17 cellular contexts compared by ENCODE assay signal in the genomic region with DNA sequence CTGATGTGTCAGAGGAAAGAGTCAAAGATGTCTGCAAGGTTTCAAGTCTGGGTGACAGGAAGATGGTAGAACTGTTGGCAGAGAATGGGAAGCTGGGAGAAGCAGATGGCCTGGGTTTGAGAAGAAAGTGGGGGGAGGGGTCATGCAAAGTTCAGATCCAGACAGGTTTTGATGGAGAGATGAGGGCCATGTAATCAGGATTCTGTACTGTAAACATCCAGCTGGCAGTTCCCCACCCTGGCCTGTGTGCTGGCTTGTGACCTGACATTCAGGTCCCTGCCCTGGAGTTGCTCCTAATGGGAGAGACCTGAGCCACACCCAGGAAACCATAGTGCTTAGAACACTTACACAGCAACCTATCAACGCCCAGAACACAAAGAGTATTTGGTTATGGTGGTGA. TPM values are rescaled to one million over a fixed set of nuclear protein-coding genes. Genes with fewer than 3 reads are reported as not detected.
DNase-seq lines count a peak whose midpoint lies in the region; ATAC-seq, FAIRE-seq and TF ChIP-seq lines count a peak whose summit lies in the region.
"Had no signal": no experiment of that assay in that cellular context is flagged by ENCODE, and none has a peak within 500 bp of the region (broad histone marks: within the 10 kb centered on the region; RNA-seq: fewer than 3 reads in every experiment).

No MANE protein-coding gene starts in this region.

- peak overlapping the region; percentile 38 for H3K27ac Mint-ChIP-seq in stimulated activated naive CD8-positive, alpha-beta T cell treated with anti-CD3 and anti-CD28 coated beads, Interleukin-15, Interleukin-2, amounts not matched to agents 100 ng/mL and 50 ng/mL, for 24 hours
- H3K27ac Mint-ChIP-seq in activated T-helper 1 cell treated with anti-CD3 and anti-CD28 coated beads, Interleukin-12 subunit alpha, Interleukin-12 subunit beta, Interleukin-2, Interleukin-4 antibody, amounts not matched to agents 30 ng/mL and 10 ng/mL and 1 ng/mL, durations not matched to agents 14 hours and 24 hours and 36 hours = peak overlapping the region; percentile 25

- WGBS in right lobe of liver (ENCODE audit: insufficient coverage, low coverage, low lambda C conversion rate, missing lambda C conversion rate) = 25% methylated on average over 1 of the region's 1 CpG

- H3K9ac ChIP-seq in kidney (ENCODE audit: low read length in 2 of 2) = no peak overlapping the region
- H3K9ac ChIP-seq: GM23248 had no signal

- intact Hi-C loops in activated T-helper 1 cell treated with anti-CD3 and anti-CD28 coated beads, Interleukin-12 subunit alpha, Interleukin-12 subunit beta, Interleukin-2, Interleukin-4 antibody, amounts not matched to agents 30 ng/mL and 10 ng/mL and 1 ng/mL, durations not matched to agents 14 hours and 24 hours and 36 hours (cut with micrococcal nuclease) = no loop called here
- intact Hi-C loops in right lobe of liver (cut with DNase I) = loop anchor here in 1 of 2 donors (2.0 kb wide), 1 partner anchor 63 kb away; no protein-coding TSS in a partner anchor
- intact Hi-C loops in upper lobe of right lung (cut with DNase I) = no loop called here
- intact Hi-C loops in kidney (cut with DNase I) = no loop called here

- H3K27ac ChIP-seq in right lobe of liver (no peak overlapping the region), upper lobe of right lung (no peak overlapping the region), kidney (ENCODE audit: low read depth in 2 of 2, low read length in 2 of 2) (no peak overlapping the region)
- H3K27ac ChIP-seq: GM23248 had no signal

- H3K9me3 Mint-ChIP-seq in stimulated activated naive CD8-positive, alpha-beta T cell treated with anti-CD3 and anti-CD28 coated beads, Interleukin-15, Interleukin-2, amounts not matched to agents 100 ng/mL and 50 ng/mL, for 24 hours = no peaks in the 10 kb centered on the region
- H3K9me3 Mint-ChIP-seq in activated T-helper 1 cell treated with anti-CD3 and anti-CD28 coated beads, Interleukin-12 subunit alpha, Interleukin-12 subunit beta, Interleukin-2, Interleukin-4 antibody, amounts not matched to agents 30 ng/mL and 10 ng/mL and 1 ng/mL, durations not matched to agents 14 hours and 24 hours and 36 hours = no peaks in the 10 kb centered on the region

- H3K4me3 Mint-ChIP-seq in stimulated activated naive CD8-positive, alpha-beta T cell treated with anti-CD3 and anti-CD28 coated beads, Interleukin-15, Interleukin-2, amounts not matched to agents 100 ng/mL and 50 ng/mL, for 24 hours = no peak overlapping the region
- H3K4me3 Mint-ChIP-seq in activated T-helper 1 cell treated with anti-CD3 and anti-CD28 coated beads, Interleukin-12 subunit alpha, Interleukin-12 subunit beta, Interleukin-2, Interleukin-4 antibody, amounts not matched to agents 30 ng/mL and 10 ng/mL and 1 ng/mL, durations not matched to agents 14 hours and 24 hours and 36 hours = no peak overlapping the region

- no peak for TF ChIP-seq POLR2A in right lobe of liver (IDR thresholded peaks at IDR 0.05)

- TF ChIP-seq CTCF in right lobe of liver (IDR thresholded peaks at IDR 0.05) (no peak), upper lobe of right lung (IDR thresholded peaks at IDR 0.05) (no peak), kidney (IDR thresholded peaks at IDR 0.05; ENCODE audit: borderline replicate concordance, extremely low read depth, insufficient read depth) (no peak)

- DNase-seq in stimulated activated naive CD8-positive, alpha-beta T cell treated with anti-CD3 and anti-CD28 coated beads, Interleukin-15, Interleukin-2, amounts not matched to agents 100 U/mL and 50 U/mL, for 24 hours = no peak
- DNase-seq in activated T-helper 1 cell treated with anti-CD3 and anti-CD28 coated beads, Interleukin-12 subunit alpha, Interleukin-12 subunit beta, Interleukin-2, Interleukin-4 antibody, amounts not matched to agents 30 ng/mL and 10 ng/mL and 1 ng/mL, durations not matched to agents 14 hours and 24 hours and 36 hours (ENCODE audit: low spot score) = no peak
- DNase-seq in right lobe of liver = no peak
- no peak for DNase-seq in upper lobe of right lung
- DNase-seq in kidney = no peak
- DNase-seq: amniotic stem cell; foreskin fibroblast; GM23248; KG1; NCI-H2081 treated with DMSO at 0.1 percent for 48 hours; stimulated activated CD4-positive, alpha-beta T cell treated with anti-CD3 and anti-CD28 coated beads, Interleukin-4, amount 100 ng/mL, for 24 hours had no signal

- H3K4me1 ChIP-seq in right lobe of liver (peaks cover 0 to 27% (median 13%) of the 10 kb centered on the region in 4 donors), upper lobe of right lung (peaks cover 28% of the 10 kb centered on the region), kidney (ENCODE audit: control insufficient read depth in 1 of 2, insufficient read depth in 1 of 2, low read depth in 1 of 2, low read length in 2 of 2) (peaks cover 12 to 19% of the 10 kb centered on the region in 2 donors)

- ATAC-seq in stimulated activated naive CD8-positive, alpha-beta T cell treated with anti-CD3 and anti-CD28 coated beads, Interleukin-15, Interleukin-2, amounts not matched to agents 100 U/mL and 50 U/mL, for 24 hours = no peak
- peak in 3 of 4 donors; percentile 17 to 41 (median 40) for ATAC-seq in right lobe of liver
- peak; percentile 19 for ATAC-seq in upper lobe of right lung
- no peak for ATAC-seq in GM21390 (IDR thresholded peaks at IDR 0.05; ENCODE audit: unreplicated experiment)
- ATAC-seq in GM18868 (IDR thresholded peaks at IDR 0.05; ENCODE audit: unreplicated experiment) = no peak
- ATAC-seq: SK-N-SH treated with all-trans-retinoic acid at 6 μM for 48 hours had no signal

- H3K9me3 ChIP-seq in right lobe of liver = no peaks in the 10 kb centered on the region
- no peaks in the 10 kb centered on the region for H3K9me3 ChIP-seq in upper lobe of right lung
- H3K9me3 ChIP-seq in kidney (ENCODE audit: control insufficient read depth in 1 of 2, low read length in 2 of 2) = no peaks in the 10 kb centered on the region

- no peaks in the 10 kb centered on the region for H3K36me3 ChIP-seq in right lobe of liver
- no peaks in the 10 kb centered on the region for H3K36me3 ChIP-seq in upper lobe of right lung
- no peaks in the 10 kb centered on the region for H3K36me3 ChIP-seq in kidney (ENCODE audit: control insufficient read depth in 1 of 2, insufficient read depth in 2 of 2, low read length in 2 of 2)

- H3K4me1 Mint-ChIP-seq in stimulated activated naive CD8-positive, alpha-beta T cell treated with anti-CD3 and anti-CD28 coated beads, Interleukin-15, Interleukin-2, amounts not matched to agents 100 ng/mL and 50 ng/mL, for 24 hours (ENCODE audit: low read depth) = peaks cover 39% of the 10 kb centered on the region
- H3K4me1 Mint-ChIP-seq in activated T-helper 1 cell treated with anti-CD3 and anti-CD28 coated beads, Interleukin-12 subunit alpha, Interleukin-12 subunit beta, Interleukin-2, Interleukin-4 antibody, amounts not matched to agents 30 ng/mL and 10 ng/mL and 1 ng/mL, durations not matched to agents 14 hours and 24 hours and 36 hours (ENCODE audit: low read depth) = peaks cover 40% of the 10 kb centered on the region

- FAIRE-seq in kidney (lab: Jason Lieb, UNC) = no peak
- FAIRE-seq: RCC 7860, TTC549 had no signal

- no peaks in the 10 kb centered on the region for H3K27me3 ChIP-seq in right lobe of liver
- H3K27me3 ChIP-seq in upper lobe of right lung = no peaks in the 10 kb centered on the region

- H3K36me3 Mint-ChIP-seq in stimulated activated naive CD8-positive, alpha-beta T cell treated with anti-CD3 and anti-CD28 coated beads, Interleukin-15, Interleukin-2, amounts not matched to agents 100 ng/mL and 50 ng/mL, for 24 hours (ENCODE audit: low read depth) = no peaks in the 10 kb centered on the region
- no peaks in the 10 kb centered on the region for H3K36me3 Mint-ChIP-seq in activated T-helper 1 cell treated with anti-CD3 and anti-CD28 coated beads, Interleukin-12 subunit alpha, Interleukin-12 subunit beta, Interleukin-2, Interleukin-4 antibody, amounts not matched to agents 30 ng/mL and 10 ng/mL and 1 ng/mL, durations not matched to agents 14 hours and 24 hours and 36 hours (ENCODE audit: low read depth)

- H3K4me3 ChIP-seq in right lobe of liver (no peak overlapping the region), upper lobe of right lung (no peak overlapping the region), kidney (ENCODE audit: low read length in 2 of 2) (no peak overlapping the region)
- H3K4me3 ChIP-seq: GM23248 had no signal

- H3K27me3 Mint-ChIP-seq in stimulated activated naive CD8-positive, alpha-beta T cell treated with anti-CD3 and anti-CD28 coated beads, Interleukin-15, Interleukin-2, amounts not matched to agents 100 ng/mL and 50 ng/mL, for 24 hours = peaks cover 15% of the 10 kb centered on the region
- H3K27me3 Mint-ChIP-seq in activated T-helper 1 cell treated with anti-CD3 and anti-CD28 coated beads, Interleukin-12 subunit alpha, Interleukin-12 subunit beta, Interleukin-2, Interleukin-4 antibody, amounts not matched to agents 30 ng/mL and 10 ng/mL and 1 ng/mL, durations not matched to agents 14 hours and 24 hours and 36 hours (ENCODE audit: insufficient read depth) = peaks cover 26% of the 10 kb centered on the region

RNA-seq across cellular contexts. Expression of gene ETV3, which starts 15.5 kb away (rescaled TPM):
- total RNA-seq in activated T-helper 1 cell treated with anti-CD3 and anti-CD28 coated beads, Interleukin-12 subunit alpha, Interleukin-12 subunit beta, Interleukin-2, Interleukin-4 antibody, amounts not matched to agents 30 ng/mL and 10 ng/mL and 1 ng/mL, durations not matched to agents 14 hours and 24 hours and 36 hours = 47.6 and 51.3 TPM in 2 replicates
- total RNA-seq in right lobe of liver (1 to 10 TPM; 4.9 to 7.8 (median 6.5) TPM), upper lobe of right lung (39.2 TPM), kidney (24.8 TPM)
- 3.5 TPM for polyA plus RNA-seq in kidney (ENCODE audit: insufficient read depth, low read depth, low replicate concordance)

RNA-seq across cellular contexts. Expression of gene ETV3L, which starts 54.1 kb away (rescaled TPM):
- total RNA-seq in activated T-helper 1 cell treated with anti-CD3 and anti-CD28 coated beads, Interleukin-12 subunit alpha, Interleukin-12 subunit beta, Interleukin-2, Interleukin-4 antibody, amounts not matched to agents 30 ng/mL and 10 ng/mL and 1 ng/mL, durations not matched to agents 14 hours and 24 hours and 36 hours = not detected in 2 replicates
- total RNA-seq in right lobe of liver (not detected), upper lobe of right lung (not detected), kidney (not detected)
- not detected for polyA plus RNA-seq in kidney (ENCODE audit: insufficient read depth, low read depth, low replicate concordance)
- total RNA-seq: GM23248 had no signal
- polyA plus RNA-seq: GM23248 had no signal

Comparison
In these comparisons a context has a peak if more than half of its experiments do, and no peak if none do; other contexts are left out.
1. ATAC-seq: peak in right lobe of liver (3 of 4) and upper lobe of right lung (single experiment); none in stimulated activated naive CD8-positive, alpha-beta T cell treated with anti-CD3 and anti-CD28 coated beads, Interleukin-15, Interleukin-2, amounts not matched to agents 100 U/mL and 50 U/mL, for 24 hours (single experiment), GM21390 (single experiment) and GM18868 (single experiment).